Comparison of ENCODE assay signal across 8 cellular contexts in genomic region chr13:94362411-94362909, GRCh38.
DNase-seq lines count a peak whose midpoint lies in the region; ATAC-seq, FAIRE-seq and TF ChIP-seq lines count a peak whose summit lies in the region.

No MANE protein-coding gene starts in this region.

- no peak for TF ChIP-seq POLR2A in GM12892 (IDR thresholded peaks at IDR 0.05; ENCODE audit: low read depth, low read length)
- no peak for TF ChIP-seq POLR2A in NB4 (IDR thresholded peaks at IDR 0.05; ENCODE audit: extremely low read depth, insufficient read length)

- H3K36me3 ChIP-seq in SK-N-SH (replicated peaks in 1 of 2; ENCODE audit: control insufficient read depth in 1 of 2, insufficient read depth in 2 of 2, low read length in 1 of 2): no peaks in the 10 kb centered on the region

- CTCF ChIA-PET in SK-N-SH (lab: Yijun Ruan, JAX): interaction anchor here (0.6 to 1.6 kb wide), 23 partner anchors 8 to 1635 kb away, joined by 3 to 16 read pairs (median 3); partner anchors contain the start of gene GPC6

- TF ChIP-seq RAD21 in SK-N-SH (IDR thresholded peaks at IDR 0.05; ENCODE audit: low read length): peak; percentile 98

- ATAC-seq in HG02623 (IDR thresholded peaks at IDR 0.05; ENCODE audit: unreplicated experiment): peak; percentile 99
- peak; percentile 98 to 99 for ATAC-seq in activated naive CD4-positive, alpha-beta T cell treated with anti-CD3 and anti-CD28 coated beads, Interleukin-2, amount 50 U/mL, for 72 hours
- ATAC-seq in Right ventricle myocardium superior (ENCODE audit: poor library complexity): peak; percentile 98

- peaks cover 0 to 3% of the 10 kb centered on the region in 2 donors for H3K9me3 Mint-ChIP-seq in activated naive CD4-positive, alpha-beta T cell treated with anti-CD3 and anti-CD28 coated beads, Interleukin-2, amount 50 U/mL, for 72 hours

- no peaks in the 10 kb centered on the region for H3K9me2 ChIP-seq in SK-N-SH

- TF ChIP-seq CTCF in NB4 (IDR thresholded peaks at IDR 0.05; ENCODE audit: low read depth, low read length) (peak; percentile 65), SK-N-SH (IDR thresholded peaks at IDR 0.05) (peak; percentile 94)

- POLR2A ChIA-PET in SK-N-SH (lab: Yijun Ruan, JAX): interaction anchor here (1.2 kb wide), 1 partner anchor 1134 kb away, joined by 3 read pairs; no protein-coding TSS in a partner anchor

- H3K36me3 Mint-ChIP-seq in activated naive CD4-positive, alpha-beta T cell treated with anti-CD3 and anti-CD28 coated beads, Interleukin-2, amount 50 U/mL, for 72 hours: no peaks in the 10 kb centered on the region

- 2% methylated on average over 4 of the region's 4 CpGs for WGBS in SK-N-SH (ENCODE audit: low lambda C conversion rate)

- no peaks in the 10 kb centered on the region for H3K9me3 ChIP-seq in SK-N-SH

- no peaks in the 10 kb centered on the region for H3K79me2 ChIP-seq in SK-N-SH (ENCODE audit: insufficient read depth)

- intact Hi-C loops in Right ventricle myocardium superior (cut with DNase I) (no loop called here), posterior vena cava (cut with DNase I) (no loop called here)

- H3K4me1 ChIP-seq in SK-N-SH (ENCODE audit: control insufficient read depth in 1 of 2, insufficient read depth in 2 of 2, low read depth in 1 of 2, low read length in 1 of 2): no peaks in the 10 kb centered on the region; a peak in 2 of 4 replicates

- peak; percentile 93 for FAIRE-seq in GM12892 (lab: Jason Lieb, UNC)

- DNase-seq in GM12892 (ENCODE audit: insufficient read length): peak; percentile 23
- DNase-seq in NB4 (ENCODE audit: low read depth): peak; percentile 83
- peak; percentile 81 for DNase-seq in SK-N-SH
- DNase-seq in activated naive CD4-positive, alpha-beta T cell treated with anti-CD3 and anti-CD28 coated beads, Interleukin-2, amount 50 U/mL, for 72 hours (ENCODE audit: low spot score in 2 of 2): peak in 1 of 2 donors; percentile 61
- DNase-seq in Right ventricle myocardium superior: no peak
- DNase-seq in pulmonary artery endothelial cell (ENCODE audit: low read depth, low spot score): peak; percentile 54
- no peak for DNase-seq in posterior vena cava (ENCODE audit: low spot score)

- no peak overlapping the region for H3K4me3 ChIP-seq in NB4 (ENCODE audit: low read depth, low read length)
- H3K4me3 ChIP-seq in SK-N-SH (ENCODE audit: low read depth in 2 of 2, low read length in 1 of 2): no peak overlapping the region

- no peak overlapping the region for H3K9ac ChIP-seq in SK-N-SH

- no peak overlapping the region for H2AFZ ChIP-seq in SK-N-SH (ENCODE audit: low read depth)

- H3K27ac ChIP-seq in SK-N-SH (ENCODE audit: low read depth in 2 of 2, low read length in 1 of 2): no peak overlapping the region

- H3K27me3 ChIP-seq in SK-N-SH (ENCODE audit: insufficient read depth): no peaks in the 10 kb centered on the region

- H3K27ac Mint-ChIP-seq in activated naive CD4-positive, alpha-beta T cell treated with anti-CD3 and anti-CD28 coated beads, Interleukin-2, amount 50 U/mL, for 72 hours: no peak overlapping the region

- H4K20me1 ChIP-seq in SK-N-SH (ENCODE audit: insufficient read depth): no peaks in the 10 kb centered on the region

- no peaks in the 10 kb centered on the region for H3F3A ChIP-seq in SK-N-SH (replicated peaks; ENCODE audit: insufficient read depth)

- H3K4me2 ChIP-seq in SK-N-SH: no peak overlapping the region

- 0 out of 4 replicates have a peak, but pooled peaks of 1 of the 2 experiments have one; percentile 20 for TF ChIP-seq EP300 in SK-N-SH (IDR thresholded peaks at IDR 0.05; ENCODE audit: borderline replicate concordance in 1 of 2, low read depth in 1 of 2, low read length in 1 of 2)

TF ChIP-seq in SK-N-SH, 30 proteins besides CTCF, POLR2A, EP300 and RAD21:
- TF ChIP-seq SMC3 (IDR thresholded peaks at IDR 0.05; ENCODE audit: low read depth, low read length): peak; percentile 93
- peak; percentile 63; the same call in 1 of the 2 replicates for TF ChIP-seq RCOR1 (IDR thresholded peaks at IDR 0.05; ENCODE audit: low read length)
- TF ChIP-seq SIN3A (IDR thresholded peaks at IDR 0.05; ENCODE audit: borderline replicate concordance, low read depth, low read length): no peak

Comparison
In these comparisons a context has a peak if more than half of its experiments do, and no peak if none do; other contexts are left out.
1. DNase-seq: peak in GM12892 (single experiment), NB4 (single experiment), SK-N-SH (single experiment) and pulmonary artery endothelial cell (single experiment); none in Right ventricle myocardium superior (single experiment) and posterior vena cava (single experiment).
2. Peak in every context shown above with its lines, with median percentiles within 50 percentile points of each other: ATAC-seq.